21 cellular contexts compared by ENCODE assay signal in genomic region chr11:62142043-62142375, GRCh38. TPM values are rescaled to one million over a fixed set of nuclear protein-coding genes. Genes with fewer than 3 reads are reported as not detected.
DNase-seq lines count a peak whose midpoint lies in the region; ATAC-seq and TF ChIP-seq lines count a peak whose summit lies in the region.
"Had no signal": no experiment of that assay in that cellular context is flagged by ENCODE, and none has a peak within 500 bp of the region (broad histone marks: within the 10 kb centered on the region; RNA-seq: fewer than 3 reads in every experiment).

No MANE protein-coding gene starts in this region.

- POLR2A ChIA-PET in activated naive CD8-positive, alpha-beta T cell treated with anti-CD3 and anti-CD28 coated beads, Interleukin-2, amount 10 ng/mL, durations not matched to agents 7 days and 5 days (lab: Charles Lee), result no interaction called here
- POLR2A ChIA-PET in activated CD8-positive, alpha-beta T cell treated with anti-CD3 and anti-CD28 coated beads, Interleukin-2, amount 10 ng/mL, durations not matched to agents 7 days and 5 days (lab: Charles Lee), result interaction anchor here (1.1 kb wide), 1 partner anchor 11 kb away, joined by 5 read pairs; no protein-coding TSS in a partner anchor

- no peaks in the 10 kb centered on the region for H3K27me3 Mint-ChIP-seq in activated naive CD8-positive, alpha-beta T cell treated with anti-CD3 and anti-CD28 coated beads, Interleukin-2, amount 10 ng/mL, durations not matched to agents 7 days and 5 days
- H3K27me3 Mint-ChIP-seq in activated naive CD8-positive, alpha-beta T cell treated with anti-CD3 and anti-CD28 coated beads, Interleukin-2, amount 50 U/mL, for 24 hours, result no peaks in the 10 kb centered on the region
- no peaks in the 10 kb centered on the region for H3K27me3 Mint-ChIP-seq in activated CD8-positive, alpha-beta T cell treated with anti-CD3 and anti-CD28 coated beads, Interleukin-2, amount 10 ng/mL, durations not matched to agents 7 days and 5 days (ENCODE audit: low read depth)
- H3K27me3 Mint-ChIP-seq: CD4-positive, alpha-beta T cell had no signal

- no peaks in the 10 kb centered on the region for H4K20me1 ChIP-seq in osteoblast (ENCODE audit: insufficient read depth, low read length)

- H3K36me3 ChIP-seq in osteoblast (ENCODE audit: insufficient read depth, low read length) (peaks cover 55% of the 10 kb centered on the region), tibial artery (peaks cover 45 to 93% (median 73%) of the 10 kb centered on the region in 3 donors)

- peak; percentile 16 for DNase-seq in activated naive CD8-positive, alpha-beta T cell treated with anti-CD3 and anti-CD28 coated beads, Interleukin-2, amount 10 ng/mL, durations not matched to agents 7 days and 5 days
- DNase-seq in activated naive CD8-positive, alpha-beta T cell treated with anti-CD3 and anti-CD28 coated beads, Interleukin-2, amount 50 U/mL, for 24 hours, result no peak
- DNase-seq in islet precursor cell (peak; percentile 43), osteoblast (ENCODE audit: insufficient read length, low spot score, missing footprints) (peak; percentile 13), tibial artery (peak; percentile 9 to 42)
- DNase-seq in activated CD8-positive, alpha-beta T cell treated with anti-CD3 and anti-CD28 coated beads, Interleukin-2, amount 10 ng/mL, durations not matched to agents 7 days and 5 days, result no peak
- DNase-seq: COR-L47, DMS79, Karpas-422, MV-4-11, NCI-H1694, NCI-H2081, NCI-H2171, NCI-H345, NCI-H524 treated with DMSO at 0.1 percent for 48 hours, NCI-H82 had no signal

- H3K79me2 ChIP-seq in osteoblast (ENCODE audit: insufficient read depth, low read length), result peaks cover 10% of the 10 kb centered on the region

- H3K4me1 ChIP-seq in osteoblast (ENCODE audit: insufficient read depth, low read length) (no peaks in the 10 kb centered on the region), tibial artery (no peaks in the 10 kb centered on the region)
- H3K4me1 ChIP-seq: BLaER1 had no signal

- intact Hi-C loops in tibial artery (cut with DNase I; ENCODE audit: low total_unique reads), result no loop called here

- H3K27me3 ChIP-seq in osteoblast (ENCODE audit: insufficient read depth, low read length) (no peaks in the 10 kb centered on the region), tibial artery (no peaks in the 10 kb centered on the region)
- H3K27me3 ChIP-seq: BLaER1 had no signal

- H3K4me2 ChIP-seq in osteoblast (ENCODE audit: insufficient read depth, low read length), result no peak overlapping the region
- H3K4me2 ChIP-seq: BLaER1 had no signal

- H3K9me3 Mint-ChIP-seq in activated naive CD8-positive, alpha-beta T cell treated with anti-CD3 and anti-CD28 coated beads, Interleukin-2, amount 10 ng/mL, durations not matched to agents 7 days and 5 days, result no peaks in the 10 kb centered on the region
- no peaks in the 10 kb centered on the region for H3K9me3 Mint-ChIP-seq in activated naive CD8-positive, alpha-beta T cell treated with anti-CD3 and anti-CD28 coated beads, Interleukin-2, amount 50 U/mL, for 24 hours
- H3K9me3 Mint-ChIP-seq in activated CD8-positive, alpha-beta T cell treated with anti-CD3 and anti-CD28 coated beads, Interleukin-2, amount 10 ng/mL, durations not matched to agents 7 days and 5 days (ENCODE audit: insufficient read depth), result no peaks in the 10 kb centered on the region
- H3K9me3 Mint-ChIP-seq: CD4-positive, alpha-beta T cell had no signal

- CTCF ChIA-PET in activated CD8-positive, alpha-beta T cell treated with anti-CD3 and anti-CD28 coated beads, Interleukin-2, amount 10 ng/mL, durations not matched to agents 7 days and 5 days (lab: Charles Lee), result no interaction called here

- H3K27ac ChIP-seq in osteoblast (ENCODE audit: low read depth, low read length) (no peak overlapping the region), tibial artery (no peak overlapping the region)
- H3K27ac ChIP-seq: BLaER1 had no signal

- H3K4me3 Mint-ChIP-seq in activated naive CD8-positive, alpha-beta T cell treated with anti-CD3 and anti-CD28 coated beads, Interleukin-2, amount 10 ng/mL, durations not matched to agents 7 days and 5 days, result no peak overlapping the region
- no peak overlapping the region for H3K4me3 Mint-ChIP-seq in activated naive CD8-positive, alpha-beta T cell treated with anti-CD3 and anti-CD28 coated beads, Interleukin-2, amount 50 U/mL, for 24 hours
- H3K4me3 Mint-ChIP-seq in activated CD8-positive, alpha-beta T cell treated with anti-CD3 and anti-CD28 coated beads, Interleukin-2, amount 10 ng/mL, durations not matched to agents 7 days and 5 days, result no peak overlapping the region
- H3K4me3 Mint-ChIP-seq: CD4-positive, alpha-beta T cell had no signal

- H3K9me3 ChIP-seq in osteoblast (ENCODE audit: low read depth, low read length) (no peaks in the 10 kb centered on the region), tibial artery (no peaks in the 10 kb centered on the region)
- H3K9me3 ChIP-seq: BLaER1 had no signal

- H3K4me3 ChIP-seq in osteoblast (ENCODE audit: insufficient read depth, low read length) (no peak overlapping the region), tibial artery (no peak overlapping the region)
- H3K4me3 ChIP-seq: BLaER1 had no signal

- no peaks in the 10 kb centered on the region for H3K4me1 Mint-ChIP-seq in activated naive CD8-positive, alpha-beta T cell treated with anti-CD3 and anti-CD28 coated beads, Interleukin-2, amount 10 ng/mL, durations not matched to agents 7 days and 5 days
- H3K4me1 Mint-ChIP-seq in activated naive CD8-positive, alpha-beta T cell treated with anti-CD3 and anti-CD28 coated beads, Interleukin-2, amount 50 U/mL, for 24 hours, result no peaks in the 10 kb centered on the region
- H3K4me1 Mint-ChIP-seq in activated CD8-positive, alpha-beta T cell treated with anti-CD3 and anti-CD28 coated beads, Interleukin-2, amount 10 ng/mL, durations not matched to agents 7 days and 5 days (ENCODE audit: low read depth), result no peaks in the 10 kb centered on the region

- ATAC-seq in activated naive CD8-positive, alpha-beta T cell treated with anti-CD3 and anti-CD28 coated beads, Interleukin-2, amount 10 ng/mL, durations not matched to agents 7 days and 5 days (ENCODE audit: low read depth), result no peak
- no peak for ATAC-seq in activated naive CD8-positive, alpha-beta T cell treated with anti-CD3 and anti-CD28 coated beads, Interleukin-2, amount 50 U/mL, for 24 hours
- ATAC-seq in HG03565 (IDR thresholded peaks at IDR 0.05; ENCODE audit: unreplicated experiment), result no peak
- no peak for ATAC-seq in activated CD8-positive, alpha-beta T cell treated with anti-CD3 and anti-CD28 coated beads, Interleukin-2, amount 10 ng/mL, durations not matched to agents 7 days and 5 days
- ATAC-seq: Panc1 had no signal

- TF ChIP-seq CTCF in osteoblast (IDR thresholded peaks at IDR 0.05; ENCODE audit: extremely low read depth, low read depth, low read length) (no peak), tibial artery (IDR thresholded peaks at IDR 0.05) (no peak)

- H3K36me3 Mint-ChIP-seq in activated naive CD8-positive, alpha-beta T cell treated with anti-CD3 and anti-CD28 coated beads, Interleukin-2, amount 10 ng/mL, durations not matched to agents 7 days and 5 days, result peaks cover 12% of the 10 kb centered on the region
- peaks cover 17% of the 10 kb centered on the region for H3K36me3 Mint-ChIP-seq in activated naive CD8-positive, alpha-beta T cell treated with anti-CD3 and anti-CD28 coated beads, Interleukin-2, amount 50 U/mL, for 24 hours (ENCODE audit: low read depth)
- peaks cover 74% of the 10 kb centered on the region for H3K36me3 Mint-ChIP-seq in activated CD8-positive, alpha-beta T cell treated with anti-CD3 and anti-CD28 coated beads, Interleukin-2, amount 10 ng/mL, durations not matched to agents 7 days and 5 days (ENCODE audit: low read depth)

- H2AFZ ChIP-seq in osteoblast (ENCODE audit: low read length), result no peak overlapping the region

- no peak overlapping the region for H3K27ac Mint-ChIP-seq in activated naive CD8-positive, alpha-beta T cell treated with anti-CD3 and anti-CD28 coated beads, Interleukin-2, amount 10 ng/mL, durations not matched to agents 7 days and 5 days
- H3K27ac Mint-ChIP-seq in activated naive CD8-positive, alpha-beta T cell treated with anti-CD3 and anti-CD28 coated beads, Interleukin-2, amount 50 U/mL, for 24 hours, result no peak overlapping the region
- no peak overlapping the region for H3K27ac Mint-ChIP-seq in activated CD8-positive, alpha-beta T cell treated with anti-CD3 and anti-CD28 coated beads, Interleukin-2, amount 10 ng/mL, durations not matched to agents 7 days and 5 days
- H3K27ac Mint-ChIP-seq: CD4-positive, alpha-beta T cell had no signal

RNA-seq across cellular contexts. Expression of gene INCENP, which starts 18.2 kb away (rescaled TPM):
- 100 to 1,000 TPM; 142 to 153 TPM for total RNA-seq in activated naive CD8-positive, alpha-beta T cell treated with anti-CD3 and anti-CD28 coated beads, Interleukin-2, amount 10 ng/mL, durations not matched to agents 7 days and 5 days
- total RNA-seq in osteoblast, result 8.7 and 13.8 TPM in 2 replicates
- 100 to 1,000 TPM; 195 to 211 TPM for total RNA-seq in activated CD8-positive, alpha-beta T cell treated with anti-CD3 and anti-CD28 coated beads, Interleukin-2, amount 10 ng/mL, durations not matched to agents 7 days and 5 days

RNA-seq across cellular contexts. Expression of gene SCGB1D1, which starts 48.0 kb away (rescaled TPM):
- not detected for total RNA-seq in activated naive CD8-positive, alpha-beta T cell treated with anti-CD3 and anti-CD28 coated beads, Interleukin-2, amount 10 ng/mL, durations not matched to agents 7 days and 5 days
- total RNA-seq in osteoblast, result not detected in 2 replicates
- not detected for total RNA-seq in activated CD8-positive, alpha-beta T cell treated with anti-CD3 and anti-CD28 coated beads, Interleukin-2, amount 10 ng/mL, durations not matched to agents 7 days and 5 days
- total RNA-seq: CD4-positive, alpha-beta T cell; M059J had no signal

Comparison
In these comparisons a context has a peak if more than half of its experiments do, and no peak if none do; other contexts are left out.
1. DNase-seq: peak in activated naive CD8-positive, alpha-beta T cell treated with anti-CD3 and anti-CD28 coated beads, Interleukin-2, amount 10 ng/mL, durations not matched to agents 7 days and 5 days (single experiment), islet precursor cell (single experiment), osteoblast (single experiment) and tibial artery (2 of 2); none in activated naive CD8-positive, alpha-beta T cell treated with anti-CD3 and anti-CD28 coated beads, Interleukin-2, amount 50 U/mL, for 24 hours (single experiment) and activated CD8-positive, alpha-beta T cell treated with anti-CD3 and anti-CD28 coated beads, Interleukin-2, amount 10 ng/mL, durations not matched to agents 7 days and 5 days (single experiment).